9 cellular contexts compared by ENCODE assay signal in genomic region chr3:65439641-65440040, GRCh38.
DNase-seq lines count a peak whose midpoint lies in the region; ATAC-seq and TF ChIP-seq lines count a peak whose summit lies in the region.
"Had no signal": no experiment of that assay in that cellular context is flagged by ENCODE, and none has a peak within 500 bp of the region (broad histone marks: within the 10 kb centered on the region; RNA-seq: fewer than 3 reads in every experiment).

No MANE protein-coding gene starts in this region.

- TF ChIP-seq CTCF in fibroblast of the aortic adventitia (IDR thresholded peaks at IDR 0.05; ENCODE audit: insufficient read depth, low read length) (peak; percentile 61), osteoblast (IDR thresholded peaks at IDR 0.05; ENCODE audit: extremely low read depth, low read depth, low read length) (peak; percentile 71)

- H4K20me1 ChIP-seq in osteoblast (ENCODE audit: insufficient read depth, low read length), result no peaks in the 10 kb centered on the region

- no peak for TF ChIP-seq POLR2A in GM18505 (IDR thresholded peaks at IDR 0.05; ENCODE audit: borderline replicate concordance, extremely low read depth, insufficient read depth, insufficient read length)

- ATAC-seq in HG03095 (IDR thresholded peaks at IDR 0.05; ENCODE audit: unreplicated experiment), result no peak
- ATAC-seq in GM18505 (IDR thresholded peaks at IDR 0.05; ENCODE audit: unreplicated experiment), result no peak
- no peak for ATAC-seq in activated naive CD4-positive, alpha-beta T cell treated with anti-CD3 and anti-CD28 coated beads, Interleukin-2, amount 50 U/mL, for 72 hours

- no peaks in the 10 kb centered on the region for H3K27me3 ChIP-seq in SJCRH30
- no peaks in the 10 kb centered on the region for H3K27me3 ChIP-seq in osteoblast (ENCODE audit: insufficient read depth, low read length)

- H3K27ac ChIP-seq in SJCRH30 (no peak overlapping the region), osteoblast (ENCODE audit: low read depth, low read length) (no peak overlapping the region)

- DNase-seq in COR-L47 (lab: John Stamatoyannopoulos, UW), result peak; percentile 29
- DNase-seq in HS-27A (ENCODE audit: low read depth), result peak; percentile 26
- DNase-seq in SJCRH30, result peak; percentile 52 to 79
- peak; percentile 60 for DNase-seq in fibroblast of the aortic adventitia (ENCODE audit: low read depth)
- DNase-seq in osteoblast (ENCODE audit: insufficient read length, low spot score, missing footprints), result no peak
- DNase-seq in activated naive CD4-positive, alpha-beta T cell treated with anti-CD3 and anti-CD28 coated beads, Interleukin-2, amount 50 U/mL, for 72 hours (ENCODE audit: low spot score in 2 of 2), result no peak

- no peak overlapping the region for H3K4me2 ChIP-seq in osteoblast (ENCODE audit: insufficient read depth, low read length)

- no peaks in the 10 kb centered on the region for H3K79me2 ChIP-seq in osteoblast (ENCODE audit: insufficient read depth, low read length)

- H3K27ac Mint-ChIP-seq in activated naive CD4-positive, alpha-beta T cell treated with anti-CD3 and anti-CD28 coated beads, Interleukin-2, amount 50 U/mL, for 72 hours, result no peak overlapping the region
- H3K27ac Mint-ChIP-seq: IgD-negative memory B cell had no signal

- H3K4me1 ChIP-seq in SJCRH30 (no peaks in the 10 kb centered on the region), osteoblast (ENCODE audit: insufficient read depth, low read length) (no peaks in the 10 kb centered on the region)

- no peak overlapping the region for H2AFZ ChIP-seq in osteoblast (ENCODE audit: low read length)

- H3K36me3 ChIP-seq in SJCRH30 (no peaks in the 10 kb centered on the region), osteoblast (ENCODE audit: insufficient read depth, low read length) (peaks cover 8% of the 10 kb centered on the region)

- H3K36me3 Mint-ChIP-seq in activated naive CD4-positive, alpha-beta T cell treated with anti-CD3 and anti-CD28 coated beads, Interleukin-2, amount 50 U/mL, for 72 hours, result no peaks in the 10 kb centered on the region
- H3K36me3 Mint-ChIP-seq: IgD-negative memory B cell had no signal

- H3K9me3 Mint-ChIP-seq in activated naive CD4-positive, alpha-beta T cell treated with anti-CD3 and anti-CD28 coated beads, Interleukin-2, amount 50 U/mL, for 72 hours, result no peaks in the 10 kb centered on the region

- H3K4me3 ChIP-seq in SJCRH30, result no peak overlapping the region
- no peak overlapping the region for H3K4me3 ChIP-seq in fibroblast of the aortic adventitia (ENCODE audit: low read depth, low read length)
- no peak overlapping the region for H3K4me3 ChIP-seq in osteoblast (ENCODE audit: insufficient read depth, low read length)

- H3K9me3 ChIP-seq in SJCRH30 (replicated peaks), result no peaks in the 10 kb centered on the region
- H3K9me3 ChIP-seq in osteoblast (ENCODE audit: low read depth, low read length), result no peaks in the 10 kb centered on the region

Comparison
In these comparisons a context has a peak if more than half of its experiments do, and no peak if none do; other contexts are left out.
1. DNase-seq: peak in COR-L47 (single experiment), HS-27A (single experiment), SJCRH30 (2 of 2) and fibroblast of the aortic adventitia (single experiment); none in osteoblast (single experiment) and activated naive CD4-positive, alpha-beta T cell treated with anti-CD3 and anti-CD28 coated beads, Interleukin-2, amount 50 U/mL, for 72 hours (0 of 2).